ENCODE assay signal across 8 cellular contexts in the genomic region with DNA sequence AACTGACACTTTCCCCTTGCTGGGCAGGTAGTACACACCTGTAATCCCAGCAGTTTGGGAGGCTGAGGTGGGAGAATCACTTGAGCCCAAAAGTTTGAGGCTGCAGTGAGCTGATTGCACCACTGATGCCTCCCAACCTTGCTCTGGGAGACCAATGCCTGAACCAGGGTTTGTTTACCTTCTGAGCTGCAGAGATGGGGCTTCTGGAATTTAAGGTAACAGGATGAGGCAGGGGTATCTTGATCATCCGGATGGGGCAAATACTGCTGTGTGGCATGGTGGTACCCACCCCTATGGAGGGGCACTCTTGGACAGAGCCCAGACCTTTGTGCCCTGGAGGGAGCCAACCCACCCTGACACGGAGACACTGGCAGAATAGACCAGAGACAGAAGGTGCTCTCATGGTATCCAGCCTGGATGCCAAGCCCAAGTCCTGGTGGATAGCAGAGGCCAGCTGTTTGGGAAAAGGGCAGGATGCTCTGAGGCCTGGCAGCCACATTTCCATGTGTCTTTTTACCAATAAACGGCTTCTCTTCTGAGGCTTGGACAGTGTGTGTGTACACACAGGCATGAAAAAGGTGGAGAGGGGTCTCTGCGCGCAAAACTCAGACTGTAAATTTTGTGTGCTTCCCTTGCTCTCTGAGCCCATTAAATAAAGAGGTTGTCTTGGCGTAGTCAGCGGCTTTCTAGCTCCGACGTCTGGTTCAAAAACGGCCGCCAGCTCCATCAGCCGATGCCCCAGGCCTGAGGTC. TPM values are rescaled to one million over a fixed set of nuclear protein-coding genes. Genes with fewer than 3 reads are reported as not detected.
DNase-seq lines count a peak whose midpoint lies in the region; FAIRE-seq and TF ChIP-seq lines count a peak whose summit lies in the region.

No MANE protein-coding gene starts in this region.

- no peak for DNase-seq in CD8-positive, alpha-beta memory T cell
- DNase-seq in NT2/D1 (ENCODE audit: low read depth, low spot score) (no peak), NCI-H187 treated with DMSO at 0.1 percent for 48 hours (lab: John Stamatoyannopoulos, UW) (no peak), 8988T (no peak), urothelium cell line (ENCODE audit: low spot score) (no peak), GF-D8 (lab: John Stamatoyannopoulos, UW) (no peak)

- H3K27ac Mint-ChIP-seq in CD8-positive, alpha-beta memory T cell, result peak overlapping the region; percentile 77 to 94 (median 90)

- no peak for TF ChIP-seq CTCF in neutrophil (IDR thresholded peaks at IDR 0.05)

- no peaks in the 10 kb centered on the region for H3K27me3 ChIP-seq in CD8-positive, alpha-beta memory T cell (ENCODE audit: insufficient read depth, low read length, poor library complexity, severe bottlenecking)
- no peaks in the 10 kb centered on the region for H3K27me3 ChIP-seq in NT2/D1 (ENCODE audit: insufficient read depth, insufficient read length)
- H3K27me3 ChIP-seq in endocrine pancreas (ENCODE audit: control insufficient read depth, insufficient read depth, low read length), result no peaks in the 10 kb centered on the region
- peaks cover 31% of the 10 kb centered on the region for H3K27me3 ChIP-seq in neutrophil

- H3K27me3 Mint-ChIP-seq in CD8-positive, alpha-beta memory T cell, result no peaks in the 10 kb centered on the region

- H3K4me1 Mint-ChIP-seq in CD8-positive, alpha-beta memory T cell, result peaks cover 34 to 54% (median 38%) of the 10 kb centered on the region in 3 donors

- peaks cover 0 to 27% (median 4%) of the 10 kb centered on the region in 3 donors for H3K36me3 Mint-ChIP-seq in CD8-positive, alpha-beta memory T cell

- H3K9me3 Mint-ChIP-seq in CD8-positive, alpha-beta memory T cell, result peaks cover 0 to 2% (median 0%) of the 10 kb centered on the region in 5 donors

- no peak for FAIRE-seq in urothelium cell line (lab: Jason Lieb, UNC)

- peak overlapping the region; percentile 80 to 92 (median 87) for H3K4me3 Mint-ChIP-seq in CD8-positive, alpha-beta memory T cell

- peak overlapping the region; percentile 59 for H3K4me3 ChIP-seq in CD8-positive, alpha-beta memory T cell (ENCODE audit: low read length)
- peak overlapping the region; percentile 17 for H3K4me3 ChIP-seq in NT2/D1 (ENCODE audit: insufficient read length, low read depth)
- no peak overlapping the region for H3K4me3 ChIP-seq in endocrine pancreas (ENCODE audit: control insufficient read depth, insufficient read depth, low read length)
- H3K4me3 ChIP-seq in neutrophil (ENCODE audit: low read depth in 1 of 2, low read length in 1 of 2), result peak overlapping the region; percentile 57 to 71

- peak overlapping the region; percentile 38 for H3K27ac ChIP-seq in CD8-positive, alpha-beta memory T cell (ENCODE audit: low read depth, low read length)
- H3K27ac ChIP-seq in neutrophil, result no peak overlapping the region

- H3K36me3 ChIP-seq in CD8-positive, alpha-beta memory T cell (ENCODE audit: insufficient read depth, low read length), result no peaks in the 10 kb centered on the region
- H3K36me3 ChIP-seq in NT2/D1 (ENCODE audit: insufficient read depth, insufficient read length, low read length) (peaks cover 30% of the 10 kb centered on the region), endocrine pancreas (ENCODE audit: control insufficient read depth, insufficient read depth, low read length) (no peaks in the 10 kb centered on the region), neutrophil (no peaks in the 10 kb centered on the region)

- CTCF ChIA-PET in CD8-positive, alpha-beta memory T cell (lab: Charles Lee), result interaction anchor here (2.9 to 3.2 kb wide), 2 partner anchors 10 to 17 kb away, joined by 10 to 16 read pairs; a partner anchor contains a TSS

- peak overlapping the region; percentile 70 for H3K9ac ChIP-seq in NT2/D1 (ENCODE audit: insufficient read length, low read depth)
- peak overlapping the region; percentile 87 for H3K9ac ChIP-seq in endocrine pancreas (ENCODE audit: control insufficient read depth, insufficient read depth, low read length)

- no peaks in the 10 kb centered on the region for H3K9me3 ChIP-seq in CD8-positive, alpha-beta memory T cell (ENCODE audit: low read length)
- no peaks in the 10 kb centered on the region for H3K9me3 ChIP-seq in NT2/D1 (ENCODE audit: insufficient read depth, low read length)
- H3K9me3 ChIP-seq in endocrine pancreas (ENCODE audit: control insufficient read depth, low read length), result no peaks in the 10 kb centered on the region
- H3K9me3 ChIP-seq in neutrophil, result no peaks in the 10 kb centered on the region

- POLR2A ChIA-PET in CD8-positive, alpha-beta memory T cell (lab: Charles Lee), result interaction anchor here (0.5 to 1.2 kb wide), 3 partner anchors 9 to 17 kb away, joined by 4 to 7 read pairs (median 4); a partner anchor contains a TSS

- H3K4me1 ChIP-seq in CD8-positive, alpha-beta memory T cell (ENCODE audit: insufficient read depth, low read length), result peaks cover 25% of the 10 kb centered on the region
- H3K4me1 ChIP-seq in NT2/D1 (ENCODE audit: insufficient read depth, insufficient read length), result peaks cover 22% of the 10 kb centered on the region
- H3K4me1 ChIP-seq in endocrine pancreas (ENCODE audit: control insufficient read depth, insufficient read depth, low read length), result peaks cover 5% of the 10 kb centered on the region
- peaks cover 35 to 69% of the 10 kb centered on the region in 2 experiments for H3K4me1 ChIP-seq in neutrophil (ENCODE audit: control insufficient read depth in 1 of 2, insufficient read depth in 1 of 2, low read depth in 1 of 2, low read length in 1 of 2)

RNA-seq across cellular contexts. Expression of a gene that starts 4.4 kb away (rescaled TPM):
- total RNA-seq in CD8-positive, alpha-beta memory T cell, result 10 to 100 TPM; 18.4 to 19.3 TPM
- polyA plus RNA-seq in CD8-positive, alpha-beta memory T cell, result 10.2 TPM

RNA-seq across cellular contexts. Expression of a gene that starts 7.8 kb away (rescaled TPM):
- total RNA-seq in CD8-positive, alpha-beta memory T cell, result 1 to 10 TPM; 7.3 to 9.8 TPM
- 6.0 TPM for polyA plus RNA-seq in CD8-positive, alpha-beta memory T cell

RNA-seq across cellular contexts. Expression of a gene that starts 17.2 kb away (rescaled TPM):
- 100 to 1,000 TPM; 187 to 193 TPM for total RNA-seq in CD8-positive, alpha-beta memory T cell
- 227 TPM for polyA plus RNA-seq in CD8-positive, alpha-beta memory T cell

RNA-seq across cellular contexts. Expression of a gene that starts 25.0 kb away (rescaled TPM):
- 1 to 10 TPM; 1.9 to 2.4 TPM for total RNA-seq in CD8-positive, alpha-beta memory T cell
- 4.6 TPM for polyA plus RNA-seq in CD8-positive, alpha-beta memory T cell

RNA-seq across cellular contexts. Expression of a gene that starts 29.3 kb away (rescaled TPM):
- 10 to 100 TPM; 59.0 to 61.4 TPM for total RNA-seq in CD8-positive, alpha-beta memory T cell
- polyA plus RNA-seq in CD8-positive, alpha-beta memory T cell, result 17.3 TPM
